9 cellular contexts compared by ENCODE assay signal in genomic region chr17:17692353-17693252, GRCh38. TPM values are rescaled to one million over a fixed set of nuclear protein-coding genes. Genes with fewer than 3 reads are reported as not detected.
DNase-seq lines count a peak whose midpoint lies in the region; ATAC-seq, FAIRE-seq and TF ChIP-seq lines count a peak whose summit lies in the region.
"Had no signal": no experiment of that assay in that cellular context is flagged by ENCODE, and none has a peak within 500 bp of the region (broad histone marks: within the 10 kb centered on the region; RNA-seq: fewer than 3 reads in every experiment).

No MANE protein-coding gene starts in this region.

- peak overlapping the region; percentile 91 for H3K9ac ChIP-seq in neural cell (ENCODE audit: low read length)

- TF ChIP-seq CTCF in chondrocyte (IDR thresholded peaks at IDR 0.05) (no peak), neural cell (IDR thresholded peaks at IDR 0.05; ENCODE audit: poor library complexity, severe bottlenecking) (peak; percentile 24), GM20000 (IDR thresholded peaks at IDR 0.05; ENCODE audit: extremely low read depth, missing control alignments) (no peak)

- CTCF ChIA-PET in CD4-positive, alpha-beta memory T cell (lab: Charles Lee; ENCODE audit: partially characterized antibody), result interaction anchor here (0.6 to 6.0 kb wide), 4 partner anchors 10 to 341 kb away, joined by 3 to 23 read pairs (median 3); no protein-coding TSS in a partner anchor

- no peak overlapping the region for H3K4me2 ChIP-seq in neural cell (ENCODE audit: low read length)

- FAIRE-seq in urothelium cell line (lab: Jason Lieb, UNC), result no peak
- FAIRE-seq: bronchial epithelial cell had no signal

- H3K79me2 ChIP-seq in neural cell (replicated peaks; ENCODE audit: insufficient read depth, low read length), result peaks cover 85% of the 10 kb centered on the region

- H3K36me3 Mint-ChIP-seq in CD4-positive, alpha-beta memory T cell, result no peaks in the 10 kb centered on the region
- H3K36me3 Mint-ChIP-seq in chondrocyte (ENCODE audit: low read depth), result no peaks in the 10 kb centered on the region

- H3K4me3 Mint-ChIP-seq in CD4-positive, alpha-beta memory T cell, result peak overlapping the region in 5 of 8 donors; percentile 41 to 86 (median 60)
- H3K4me3 Mint-ChIP-seq in chondrocyte (ENCODE audit: unreplicated experiment), result no peak overlapping the region

- H4K20me1 ChIP-seq in neural cell (ENCODE audit: insufficient read depth), result no peaks in the 10 kb centered on the region

- TF ChIP-seq RAD21 in neural cell (conservative IDR thresholded peaks at IDR 0.05), result no peak

- no peak overlapping the region for H2AFZ ChIP-seq in neural cell (ENCODE audit: low read depth, low read length)

- H3K9me3 Mint-ChIP-seq in CD4-positive, alpha-beta memory T cell, result peaks cover 0 to 2% (median 0%) of the 10 kb centered on the region in 8 donors
- no peaks in the 10 kb centered on the region for H3K9me3 Mint-ChIP-seq in chondrocyte (ENCODE audit: low read depth)

- intact Hi-C loops in CD4-positive, alpha-beta memory T cell (cut with micrococcal nuclease), result no loop called here

- H3K9me2 ChIP-seq in neural cell (ENCODE audit: insufficient read depth, low read length), result no peaks in the 10 kb centered on the region

- peak overlapping the region; percentile 91 to 99 (median 99) for H3K27ac Mint-ChIP-seq in CD4-positive, alpha-beta memory T cell
- peak overlapping the region; percentile 98 for H3K27ac Mint-ChIP-seq in chondrocyte (ENCODE audit: unreplicated experiment)

- no peak for TF ChIP-seq EP300 in neural cell (conservative IDR thresholded peaks at IDR 0.05; ENCODE audit: poor library complexity, severe bottlenecking)

- no peak for TF ChIP-seq POLR2A in erythroblast (IDR thresholded peaks at IDR 0.05; ENCODE audit: low read length)

- peaks cover 35% of the 10 kb centered on the region for H3K4me1 ChIP-seq in CD4-positive, alpha-beta memory T cell (ENCODE audit: insufficient read depth, low read length)

- no peaks in the 10 kb centered on the region for H3K9me3 ChIP-seq in CD4-positive, alpha-beta memory T cell (ENCODE audit: control insufficient read depth in 1 of 2, low read length in 2 of 2)
- no peaks in the 10 kb centered on the region for H3K9me3 ChIP-seq in neural cell (ENCODE audit: low read length)

- POLR2A ChIA-PET in CD4-positive, alpha-beta memory T cell (lab: Charles Lee; ENCODE audit: partially characterized antibody), result interaction anchor here (1.5 to 5.4 kb wide), 2 partner anchors 11 to 144 kb away, joined by 7 to 44 read pairs; partner anchors contain the start of genes RAI1 and SREBF1

- H3K4me1 Mint-ChIP-seq in CD4-positive, alpha-beta memory T cell, result peaks cover 18 to 65% (median 35%) of the 10 kb centered on the region in 4 donors
- H3K4me1 Mint-ChIP-seq in chondrocyte (ENCODE audit: low read depth), result peaks cover 73% of the 10 kb centered on the region

- no peak for ATAC-seq in HG03469 (IDR thresholded peaks at IDR 0.05; ENCODE audit: unreplicated experiment)

- no peak overlapping the region for H3K27ac ChIP-seq in CD4-positive, alpha-beta memory T cell (ENCODE audit: low read depth, low read length)
- peak overlapping the region; percentile 92 for H3K27ac ChIP-seq in neural cell (ENCODE audit: low read length)

- no peaks in the 10 kb centered on the region for H3K36me3 ChIP-seq in CD4-positive, alpha-beta memory T cell (ENCODE audit: insufficient read depth, low read length)
- H3K36me3 ChIP-seq in neural cell (ENCODE audit: insufficient read depth, low read length), result no peaks in the 10 kb centered on the region

- H3K27me3 ChIP-seq in CD4-positive, alpha-beta memory T cell (ENCODE audit: insufficient read depth, low read length), result no peaks in the 10 kb centered on the region
- H3K27me3 ChIP-seq in neural cell (ENCODE audit: insufficient read depth, low read depth, low read length), result no peaks in the 10 kb centered on the region

- H3K27me3 Mint-ChIP-seq in CD4-positive, alpha-beta memory T cell, result no peaks in the 10 kb centered on the region
- no peaks in the 10 kb centered on the region for H3K27me3 Mint-ChIP-seq in chondrocyte (ENCODE audit: low read depth)

- H3K4me3 ChIP-seq in CD4-positive, alpha-beta memory T cell (ENCODE audit: low read length in 2 of 2), result no peak overlapping the region
- peak overlapping the region; percentile 68 for H3K4me3 ChIP-seq in neural cell (ENCODE audit: low read length)

- H3F3A ChIP-seq in neural cell (ENCODE audit: insufficient read depth, low read length, poor library complexity, severe bottlenecking), result peaks cover 4% of the 10 kb centered on the region

- DNase-seq in CD4-positive, alpha-beta memory T cell, result no peak
- DNase-seq in NCI-H1105 (lab: John Stamatoyannopoulos, UW), result peak; percentile 7
- DNase-seq in chondrocyte (ENCODE audit: low spot score), result no peak
- no peak for DNase-seq in urothelium cell line (ENCODE audit: low spot score)
- no peak for DNase-seq in GM20000 (ENCODE audit: low spot score)
- DNase-seq in erythroblast (lab: John Stamatoyannopoulos, UW), result no peak

TF ChIP-seq in neural cell, 6 proteins besides CTCF, POLR2A, EP300 and RAD21:
- TF ChIP-seq SMC3 (conservative IDR thresholded peaks at IDR 0.05; ENCODE audit: poor library complexity) (peak; percentile 21), POLR2AphosphoS5 (IDR thresholded peaks at IDR 0.05) (no peak), MXI1 (conservative IDR thresholded peaks at IDR 0.05; ENCODE audit: poor library complexity, severe bottlenecking) (no peak), TAF1 (IDR thresholded peaks at IDR 0.05; ENCODE audit: low read depth) (no peak)

RNA-seq across cellular contexts. Expression of gene RAI1, which starts 11.3 kb away (rescaled TPM):
- 10 to 100 TPM; 15.4 to 19.5 TPM for total RNA-seq in CD4-positive, alpha-beta memory T cell
- polyA plus RNA-seq in CD4-positive, alpha-beta memory T cell, result 1 to 10 TPM in 1 of 2 donors, under 1 TPM in 1; 0.35 to 4.0 TPM
- total RNA-seq in chondrocyte, result 24.0 to 28.7 TPM (median 28.6 TPM) in 3 replicates
- 16.9 and 21.0 TPM in 2 replicates for polyA plus RNA-seq in neural cell
- polyA minus RNA-seq in neural cell, result 54.1 and 59.6 TPM in 2 replicates
